ENCODE assay signal across 8 cellular contexts in the genomic region with DNA sequence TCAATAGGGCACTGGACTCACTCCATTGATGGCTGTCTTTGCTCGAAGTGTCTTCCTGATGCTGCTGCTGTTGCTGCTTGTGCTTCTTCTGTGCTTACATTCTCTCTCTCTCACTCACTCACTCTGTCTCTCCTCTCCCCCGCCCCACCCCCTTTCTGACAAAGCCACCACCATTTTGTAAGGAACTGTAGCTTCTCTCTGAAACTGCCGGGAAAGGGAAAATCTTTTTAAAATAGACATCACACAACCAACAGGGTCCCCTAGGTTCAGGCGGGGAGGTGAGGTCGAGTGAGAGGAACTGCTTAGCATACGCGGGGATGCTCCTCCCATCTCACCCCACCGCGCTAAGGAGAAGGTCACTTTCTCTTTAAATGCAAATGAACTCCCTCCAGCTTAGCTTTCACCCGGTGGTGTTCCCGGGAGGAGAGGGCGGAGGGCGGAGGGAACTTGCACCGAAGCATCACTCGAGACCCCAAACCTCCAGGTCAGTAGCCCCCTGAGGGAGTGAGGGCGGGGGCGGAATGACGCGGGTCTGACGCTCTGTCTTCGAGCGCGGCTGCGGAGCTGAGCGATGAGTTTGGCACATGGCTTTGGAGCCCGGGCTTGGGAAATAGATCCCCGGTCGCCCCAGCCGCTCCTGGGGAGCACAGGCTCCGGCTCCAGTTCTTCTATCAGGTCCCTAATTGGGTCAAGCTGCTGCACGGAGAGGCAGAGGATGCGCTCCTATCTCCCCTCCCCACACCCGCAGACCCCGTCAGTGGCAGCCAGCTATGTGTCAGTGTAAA. TPM values are rescaled to one million over a fixed set of nuclear protein-coding genes. Genes with fewer than 3 reads are reported as not detected.
DNase-seq lines count a peak whose midpoint lies in the region; ATAC-seq and TF ChIP-seq lines count a peak whose summit lies in the region.

A gene (plus strand): TSS at position 370 of the 785 bp plus-strand sequence. CDS start 1,341 bp downstream, outside the sequence.

- peak; percentile 55 for DNase-seq in DMS114 treated with DMSO at 0.1 percent for 48 hours (lab: John Stamatoyannopoulos, UW; ENCODE audit: unreplicated experiment)
- peak; percentile 45 for DNase-seq in HS-27A (ENCODE audit: low read depth)
- peak; percentile 61 for DNase-seq in OCI-LY7 (ENCODE audit: low spot score)
- peak; percentile 73 to 74 for DNase-seq in activated T-cell treated with anti-CD3 and anti-CD28 coated beads, Interleukin-2, amount 50 U/mL, for 48 hours
- DNase-seq in stimulated activated naive CD4-positive, alpha-beta T cell (lab: John Stamatoyannopoulos, UW) = peak; percentile 46 to 80 (median 64)
- DNase-seq in GF-D8 (lab: John Stamatoyannopoulos, UW) = no peak

- H3K79me2 ChIP-seq in OCI-LY7 (ENCODE audit: insufficient read depth, low read depth, low read length) = no peaks in the 10 kb centered on the region

- peak within 1 kb of the TSS; percentile 48 to 61 for H3K9ac ChIP-seq in mucosa of rectum (ENCODE audit: low read depth in 1 of 2, low read length in 2 of 2)

- H3K4me3 ChIP-seq in OCI-LY7 (ENCODE audit: low read depth, low read length, poor library complexity, severe bottlenecking) (peak within 1 kb of the TSS; percentile 73), mucosa of rectum (ENCODE audit: low read length in 2 of 2) (peak within 1 kb of the TSS; percentile 73 to 83)

- TF ChIP-seq CTCF in OCI-LY7 (conservative IDR thresholded peaks at IDR 0.05; ENCODE audit: low read length) = no peak

- POLR2A ChIA-PET in OCI-LY7 (lab: Charles Lee) = interaction anchor here (0.6 to 1.4 kb wide), 7 partner anchors 8 to 618 kb away, joined by 3 to 7 read pairs (median 3); a partner anchor contains a TSS

- no peaks in the 10 kb centered on the region for H3K9me2 ChIP-seq in OCI-LY7 (ENCODE audit: insufficient read depth, low read length)

- H3K4me2 ChIP-seq in OCI-LY7 (ENCODE audit: low read length) = peak within 1 kb of the TSS; percentile 80

- H3K27me3 ChIP-seq in mucosa of rectum (ENCODE audit: control insufficient read depth in 2 of 2, insufficient read depth in 2 of 2, low read length in 2 of 2) = no peaks in the 10 kb centered on the region

- H3K4me1 ChIP-seq in OCI-LY7 (ENCODE audit: insufficient read depth, low read length, poor library complexity, severe bottlenecking) = peaks cover 44% of the 10 kb centered on the region
- peaks cover 16 to 19% of the 10 kb centered on the region in 2 donors for H3K4me1 ChIP-seq in mucosa of rectum (ENCODE audit: control insufficient read depth in 2 of 2, insufficient read depth in 2 of 2, low read length in 2 of 2)

- H3K27ac ChIP-seq in OCI-LY7 (ENCODE audit: low read depth, low read length, poor library complexity, severe bottlenecking) (peak within 1 kb of the TSS; percentile 56), mucosa of rectum (ENCODE audit: low read depth in 2 of 2, low read length in 2 of 2) (peak within 1 kb of the TSS; percentile 70 to 79)

- no peaks in the 10 kb centered on the region for H3K9me3 ChIP-seq in OCI-LY7 (ENCODE audit: low read length)
- H3K9me3 ChIP-seq in mucosa of rectum (ENCODE audit: control insufficient read depth in 2 of 2, low read length in 2 of 2) = no peaks in the 10 kb centered on the region

- peak; percentile 26 for ATAC-seq in esophagus mucosa

- peaks cover 39% of the 10 kb centered on the region for H3K36me3 ChIP-seq in OCI-LY7 (ENCODE audit: insufficient read depth, low read length)
- H3K36me3 ChIP-seq in mucosa of rectum (ENCODE audit: control insufficient read depth in 2 of 2, insufficient read depth in 2 of 2, low read length in 2 of 2) = peaks cover 6 to 23% of the 10 kb centered on the region in 2 donors

- H4K20me1 ChIP-seq in OCI-LY7 (ENCODE audit: insufficient read depth, low read length) = no peaks in the 10 kb centered on the region

- CTCF ChIA-PET in OCI-LY7 (lab: Charles Lee; ENCODE audit: unreplicated experiment) = interaction anchor here (0.6 to 0.7 kb wide), 2 partner anchors 33 to 48 kb away, joined by 3 to 5 read pairs; no protein-coding TSS in a partner anchor

- H2AFZ ChIP-seq in OCI-LY7 (ENCODE audit: low read length) = peak within 1 kb of the TSS; percentile 90; the same call in 1 of the 2 replicates

- intact Hi-C loops in OCI-LY7 (cut with micrococcal nuclease; ENCODE audit: unreplicated experiment) = loop anchor here (1.0 kb wide), 1 partner anchor 214 kb away; no protein-coding TSS in a partner anchor

- no TSS peak for BruUV-seq in OCI-LY7 (replicated peaks; lab: Mats Ljungman, UMichigan)

RNA-seq across cellular contexts. Expression of the gene that starts here (rescaled TPM):
- total RNA-seq in OCI-LY7 (2014; rRNA removed; shearing (Covaris generic)) = 28.3 and 32.8 TPM in 2 replicates
- total RNA-seq in OCI-LY7 (2022) (53.4 and 54.4 TPM in 2 replicates), esophagus mucosa (1.1 TPM)

Comparison
In these comparisons a context has a peak if more than half of its experiments do, and no peak if none do; other contexts are left out.
1. RNA of the gene that starts here (total RNA-seq): 28.3 to 54.4 TPM in OCI-LY7; 1.1 TPM in esophagus mucosa (single experiment); every median in the first group is over 10 times any median in the second.